1 cellular context compared by ENCODE assay signal in the genomic region with DNA sequence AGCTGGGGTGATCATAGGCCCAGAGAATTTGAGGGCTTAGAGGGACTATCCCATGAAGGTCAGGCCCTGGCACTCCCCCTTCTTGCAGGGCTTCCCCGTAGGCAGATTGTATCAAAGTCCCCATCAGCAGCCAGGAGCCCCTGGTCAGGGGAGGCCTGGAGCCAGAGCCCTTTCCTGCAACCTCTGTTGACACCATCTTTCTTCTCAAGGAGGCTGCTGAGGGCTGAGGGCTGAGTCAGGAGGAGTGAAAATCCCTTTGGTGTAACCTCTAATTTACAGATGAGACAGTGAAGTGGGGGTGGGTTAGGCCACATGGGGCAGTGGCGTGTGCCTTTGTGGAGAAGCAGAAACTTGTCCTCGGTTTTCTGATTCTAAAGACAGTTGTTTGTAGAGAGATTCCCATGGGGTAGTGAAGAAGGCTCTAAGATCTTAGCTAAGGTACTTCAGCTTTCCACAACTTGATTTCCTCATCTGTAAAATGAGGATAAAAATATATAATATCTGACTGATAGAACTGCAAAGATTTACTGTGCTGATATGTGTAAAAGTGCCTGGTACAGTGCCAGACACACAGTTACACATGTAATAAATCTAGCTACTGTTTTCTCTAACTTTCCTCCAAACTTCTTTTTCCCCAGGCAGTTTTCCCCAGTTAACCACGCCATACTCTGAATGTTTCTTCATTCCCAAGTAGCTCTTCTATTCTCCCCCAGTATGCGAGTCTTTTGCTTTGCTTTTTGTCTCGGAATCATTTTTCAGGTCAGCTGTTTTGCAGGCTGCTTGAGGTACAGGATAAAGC.
TF ChIP-seq lines count a peak whose summit lies in the region.

No MANE protein-coding gene starts in this region.

TF ChIP-seq in GM12878, 131 proteins besides CTCF, POLR2A, EP300 and RAD21 (continued from another document):
- TF ChIP-seq IRF3 (IDR thresholded peaks at IDR 0.05) (no peak), RB1 (IDR thresholded peaks at IDR 0.05; ENCODE audit: borderline replicate concordance) (no peak), E2F8 (IDR thresholded peaks at IDR 0.05; ENCODE audit: low read depth, partially characterized antibody) (no peak), NFYA (IDR thresholded peaks at IDR 0.05; ENCODE audit: borderline replicate concordance, low read depth, low read length) (no peak), TCF12 (IDR thresholded peaks at IDR 0.05; ENCODE audit: low read depth, low read length) (no peak), BMI1 (IDR thresholded peaks at IDR 0.05; ENCODE audit: borderline replicate concordance) (no peak), PAX8 (IDR thresholded peaks at IDR 0.05) (no peak), STAT3 (IDR thresholded peaks at IDR 0.05; ENCODE audit: low read depth, low read length) (no peak), NR2F1 (conservative IDR thresholded peaks at IDR 0.05) (no peak), ZBTB33 (IDR thresholded peaks at IDR 0.05) (no peak), KLF5 (IDR thresholded peaks at IDR 0.05; ENCODE audit: partially characterized antibody) (no peak), TAF1 (IDR thresholded peaks at IDR 0.05; ENCODE audit: borderline replicate concordance, low read depth, low read length) (no peak), CHD2 (IDR thresholded peaks at IDR 0.05; ENCODE audit: borderline replicate concordance, low read depth, low read length) (no peak), MEF2B (IDR thresholded peaks at IDR 0.05; ENCODE audit: partially characterized antibody, poor library complexity, severe bottlenecking) (peak; percentile 37), ZNF207 (IDR thresholded peaks at IDR 0.05; ENCODE audit: borderline replicate concordance) (no peak), RCOR1 (conservative IDR thresholded peaks at IDR 0.05; ENCODE audit: low read depth, low read length) (no peak), ZNF592 (IDR thresholded peaks at IDR 0.05) (no peak), MYC (IDR thresholded peaks at IDR 0.05; ENCODE audit: insufficient read depth, insufficient read length, insufficient replicate concordance, low read length, severe bottlenecking) (no peak), RAD51 (IDR thresholded peaks at IDR 0.05) (no peak), RFX5 (IDR thresholded peaks at IDR 0.05; ENCODE audit: low read depth, low read length) (no peak), CUX1 (IDR thresholded peaks at IDR 0.05; ENCODE audit: insufficient replicate concordance, low read depth, low read length) (no peak), SIX5 (IDR thresholded peaks at IDR 0.05; ENCODE audit: low read depth, low read length, severe bottlenecking) (no peak), NRF1 (conservative IDR thresholded peaks at IDR 0.05; ENCODE audit: low read depth, low read length) (no peak), SREBF2 (IDR thresholded peaks at IDR 0.05; ENCODE audit: low read length) (no peak)
- TF ChIP-seq, protein P1, sequence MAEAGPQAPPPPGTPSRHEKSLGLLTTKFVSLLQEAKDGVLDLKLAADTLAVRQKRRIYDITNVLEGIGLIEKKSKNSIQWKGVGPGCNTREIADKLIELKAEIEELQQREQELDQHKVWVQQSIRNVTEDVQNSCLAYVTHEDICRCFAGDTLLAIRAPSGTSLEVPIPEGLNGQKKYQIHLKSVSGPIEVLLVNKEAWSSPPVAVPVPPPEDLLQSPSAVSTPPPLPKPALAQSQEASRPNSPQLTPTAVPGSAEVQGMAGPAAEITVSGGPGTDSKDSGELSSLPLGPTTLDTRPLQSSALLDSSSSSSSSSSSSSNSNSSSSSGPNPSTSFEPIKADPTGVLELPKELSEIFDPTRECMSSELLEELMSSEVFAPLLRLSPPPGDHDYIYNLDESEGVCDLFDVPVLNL (IDR thresholded peaks at IDR 0.05; ENCODE audit: low read depth, low read length): no peak
- TF ChIP-seq, protein P2, sequence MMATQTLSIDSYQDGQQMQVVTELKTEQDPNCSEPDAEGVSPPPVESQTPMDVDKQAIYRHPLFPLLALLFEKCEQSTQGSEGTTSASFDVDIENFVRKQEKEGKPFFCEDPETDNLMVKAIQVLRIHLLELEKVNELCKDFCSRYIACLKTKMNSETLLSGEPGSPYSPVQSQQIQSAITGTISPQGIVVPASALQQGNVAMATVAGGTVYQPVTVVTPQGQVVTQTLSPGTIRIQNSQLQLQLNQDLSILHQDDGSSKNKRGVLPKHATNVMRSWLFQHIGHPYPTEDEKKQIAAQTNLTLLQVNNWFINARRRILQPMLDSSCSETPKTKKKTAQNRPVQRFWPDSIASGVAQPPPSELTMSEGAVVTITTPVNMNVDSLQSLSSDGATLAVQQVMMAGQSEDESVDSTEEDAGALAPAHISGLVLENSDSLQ (IDR thresholded peaks at IDR 0.05): no peak
- TF ChIP-seq, protein P3, sequence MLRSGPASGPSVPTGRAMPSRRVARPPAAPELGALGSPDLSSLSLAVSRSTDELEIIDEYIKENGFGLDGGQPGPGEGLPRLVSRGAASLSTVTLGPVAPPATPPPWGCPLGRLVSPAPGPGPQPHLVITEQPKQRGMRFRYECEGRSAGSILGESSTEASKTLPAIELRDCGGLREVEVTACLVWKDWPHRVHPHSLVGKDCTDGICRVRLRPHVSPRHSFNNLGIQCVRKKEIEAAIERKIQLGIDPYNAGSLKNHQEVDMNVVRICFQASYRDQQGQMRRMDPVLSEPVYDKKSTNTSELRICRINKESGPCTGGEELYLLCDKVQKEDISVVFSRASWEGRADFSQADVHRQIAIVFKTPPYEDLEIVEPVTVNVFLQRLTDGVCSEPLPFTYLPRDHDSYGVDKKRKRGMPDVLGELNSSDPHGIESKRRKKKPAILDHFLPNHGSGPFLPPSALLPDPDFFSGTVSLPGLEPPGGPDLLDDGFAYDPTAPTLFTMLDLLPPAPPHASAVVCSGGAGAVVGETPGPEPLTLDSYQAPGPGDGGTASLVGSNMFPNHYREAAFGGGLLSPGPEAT (IDR thresholded peaks at IDR 0.05; ENCODE audit: low read depth): peak; percentile 24; the same call in 1 of the 2 replicates
